ENCODE assay signal across 6 cellular contexts in genomic region chr10:3219021-3219628, GRCh38. TPM values are rescaled to one million over a fixed set of nuclear protein-coding genes. Genes with fewer than 3 reads are reported as not detected.
DNase-seq lines count a peak whose midpoint lies in the region; ATAC-seq, FAIRE-seq and TF ChIP-seq lines count a peak whose summit lies in the region.
"Not testable (repeated sequence)": the region's sequence is repeated elsewhere in the genome, so short reads cannot be mapped to it uniquely, and the experiment has no call there.

No MANE protein-coding gene starts in this region.

- not testable (repeated sequence) for H4K8ac ChIP-seq in IMR-90 (ENCODE audit: low read depth in 2 of 2, low read length in 2 of 2)

- not testable (repeated sequence) for H3K4me2 ChIP-seq in IMR-90 (ENCODE audit: low read depth, low read length); K562 (ENCODE audit: insufficient read depth, low read length)

- not testable (repeated sequence) for H3K4me1 ChIP-seq in HEK293 (ENCODE audit: control insufficient read depth, insufficient read depth, low read length); IMR-90 (ENCODE audit: control insufficient read depth, insufficient read depth, low read length); K562 (replicated peaks in 1 of 2; ENCODE audit: control insufficient read depth in 2 of 2, insufficient read depth in 2 of 2, low read length in 2 of 2)

- not testable (repeated sequence) for TF ChIP-seq EP300 in K562 (IDR thresholded peaks at IDR 0.05; ENCODE audit: low read length)

- peak; percentile 13 for FAIRE-seq in HTR-8/SVneo (lab: Jason Lieb, UNC)
- not testable (repeated sequence) for FAIRE-seq in K562 (lab: Jason Lieb, UNC)

- DNase-seq in HTR-8/SVneo (ENCODE audit: insufficient read length, low spot score); IMR-90; activated T-helper 1 cell treated with anti-CD3 and anti-CD28 coated beads, Interleukin-12 subunit alpha, Interleukin-12 subunit beta, Interleukin-2, Interleukin-4 antibody, amounts not matched to agents 30 ng/mL and 10 ng/mL and 1 ng/mL, durations not matched to agents 14 hours and 24 hours and 36 hours (ENCODE audit: low spot score); K562 (ENCODE audit: extremely low read depth in 1 of 4, low spot score in 3 of 4): not testable (repeated sequence)

- H3K18ac ChIP-seq in IMR-90 (ENCODE audit: low read depth, low read length), result not testable (repeated sequence)

- 90 to 100% methylated on average over 3 to 4 of the region's 5 CpGs for WGBS in IMR-90 (ENCODE audit: extremely low coverage in 2 of 2, insufficient read length in 1 of 2), 2 experiments
- 0% methylated on average over 5 of the region's 5 CpGs for WGBS in K562 (ENCODE audit: insufficient coverage, low coverage, missing lambda C conversion rate)

- not testable (repeated sequence) for H3K27ac ChIP-seq in HEK293 (ENCODE audit: extremely low read depth, low read depth, low read length); IMR-90 (ENCODE audit: insufficient read depth, low read length); K562 (ENCODE audit: extremely low read depth, low read depth, low read length)

- not testable (repeated sequence) for H4K91ac ChIP-seq in IMR-90 (ENCODE audit: insufficient read depth, low read depth, low read length)

- not testable (repeated sequence) for H3K27me3 ChIP-seq in IMR-90 (ENCODE audit: control insufficient read depth, insufficient read depth, low read length)
- peaks cover 3 to 15% of the 10 kb centered on the region in 2 experiments; a peak in 4 of 5 replicates for H3K27me3 ChIP-seq in K562 (ENCODE audit: control insufficient read depth in 2 of 2, insufficient read depth in 2 of 2, low read length in 2 of 2)

- not testable (repeated sequence) for H3K79me1 ChIP-seq in IMR-90 (ENCODE audit: low read depth in 1 of 2, low read length in 2 of 2)

- H3K4me3 ChIP-seq in HEK293 (ENCODE audit: low read depth, low read length); IMR-90 (ENCODE audit: insufficient read depth, low read depth, low read length); K562: not testable (repeated sequence)

- not testable (repeated sequence) for H4K5ac ChIP-seq in IMR-90 (ENCODE audit: low read depth, low read length)

- H3K23ac ChIP-seq in IMR-90 (ENCODE audit: low read depth, low read length), result not testable (repeated sequence)

- not testable (repeated sequence) for H2AK9ac ChIP-seq in IMR-90 (replicated peaks; ENCODE audit: low read depth, low read length, poor library complexity)

- not testable (repeated sequence) for H3K79me2 ChIP-seq in K562 (ENCODE audit: control insufficient read depth, insufficient read depth, low read length)

- in situ Hi-C loops in IMR-90 (cut with MboI; ENCODE audit: low sequenced_read_pairs), result loop anchor here (25.0 kb wide), 1 partner anchor 1293 kb away; no protein-coding TSS in a partner anchor
- in situ Hi-C loops in K562 (cut with MboI), result loop anchor here (25.0 kb wide), 1 partner anchor 1543 kb away; no protein-coding TSS in a partner anchor

- H3K36me3 Mint-ChIP-seq in activated T-helper 1 cell treated with anti-CD3 and anti-CD28 coated beads, Interleukin-12 subunit alpha, Interleukin-12 subunit beta, Interleukin-2, Interleukin-4 antibody, amounts not matched to agents 30 ng/mL and 10 ng/mL and 1 ng/mL, durations not matched to agents 14 hours and 24 hours and 36 hours (ENCODE audit: low read depth); activated naive CD4-positive, alpha-beta T cell treated with anti-CD3 and anti-CD28 coated beads, Interleukin-2, amount 50 U/mL, for 24 hours: not testable (repeated sequence)

- not testable (repeated sequence) for H3K9me3 ChIP-seq in HEK293 (ENCODE audit: control insufficient read depth, insufficient read depth, low read depth, low read length); IMR-90 (ENCODE audit: control insufficient read depth, insufficient read depth, low read length); K562 (replicated peaks; ENCODE audit: control insufficient read depth, insufficient read depth, low read depth, low read length)

- POLR2A ChIA-PET in HEK293 (lab: Yijun Ruan, JAX); IMR-90 (lab: Charles Lee; ENCODE audit: unreplicated experiment); K562 (lab: Yijun Ruan, JAX): not testable (repeated sequence)

- H3K4me1 Mint-ChIP-seq in activated T-helper 1 cell treated with anti-CD3 and anti-CD28 coated beads, Interleukin-12 subunit alpha, Interleukin-12 subunit beta, Interleukin-2, Interleukin-4 antibody, amounts not matched to agents 30 ng/mL and 10 ng/mL and 1 ng/mL, durations not matched to agents 14 hours and 24 hours and 36 hours (ENCODE audit: low read depth); activated naive CD4-positive, alpha-beta T cell treated with anti-CD3 and anti-CD28 coated beads, Interleukin-2, amount 50 U/mL, for 24 hours: not testable (repeated sequence)

- H4K20me1 ChIP-seq in IMR-90 (ENCODE audit: insufficient read depth, low read length); K562 (replicated peaks; ENCODE audit: control insufficient read depth, insufficient read depth, low read length): not testable (repeated sequence)

- peak overlapping the region; percentile 34 for H2BK5ac ChIP-seq in IMR-90 (ENCODE audit: low read depth, low read length, poor library complexity, severe bottlenecking)

- H2BK120ac ChIP-seq in IMR-90 (ENCODE audit: low read depth, low read length), result not testable (repeated sequence)

- TF ChIP-seq RAD21 in IMR-90 (IDR thresholded peaks at IDR 0.05; ENCODE audit: low read length); K562 (CRISPR knock-in tag; conservative IDR thresholded peaks at IDR 0.05 in 1 of 2, IDR thresholded peaks at IDR 0.05 in 1 of 2): not testable (repeated sequence)

- ATAC-seq in IMR-90 (ENCODE audit: low read depth); K562: not testable (repeated sequence)

- not testable (repeated sequence) for H3K4ac ChIP-seq in IMR-90 (ENCODE audit: low read depth, low read length)

- not testable (repeated sequence) for H3K9me1 ChIP-seq in IMR-90 (ENCODE audit: insufficient read depth, low read length); K562 (ENCODE audit: control insufficient read depth, insufficient read depth, low read length)

- dilution Hi-C loops in IMR-90 (cut with HindIII; ENCODE audit: low sequenced_read_pairs, unreplicated experiment), result not testable (repeated sequence)

- not testable (repeated sequence) for H2BK20ac ChIP-seq in IMR-90 (ENCODE audit: low read depth, low read length)

- H3K36me3 ChIP-seq in HEK293 (ENCODE audit: control insufficient read depth in 2 of 2, insufficient read depth in 1 of 2, low read length in 2 of 2); IMR-90 (ENCODE audit: control insufficient read depth, insufficient read depth, low read length); K562 (ENCODE audit: control insufficient read depth, insufficient read depth, low read length): not testable (repeated sequence)

- H3K14ac ChIP-seq in IMR-90 (replicated peaks; ENCODE audit: low read depth, low read length), result not testable (repeated sequence)

- not testable (repeated sequence) for H2AK5ac ChIP-seq in IMR-90 (ENCODE audit: low read depth, low read length)

- H2AFZ ChIP-seq in IMR-90 (replicated peaks; ENCODE audit: low read length, poor library complexity); K562 (ENCODE audit: low read depth, low read length): not testable (repeated sequence)

- H3K9ac ChIP-seq in IMR-90 (ENCODE audit: low read depth, low read length); K562 (ENCODE audit: insufficient read depth in 1 of 2, low read depth in 2 of 2, low read length in 2 of 2): not testable (repeated sequence)

- not testable (repeated sequence) for H3K27me3 Mint-ChIP-seq in activated T-helper 1 cell treated with anti-CD3 and anti-CD28 coated beads, Interleukin-12 subunit alpha, Interleukin-12 subunit beta, Interleukin-2, Interleukin-4 antibody, amounts not matched to agents 30 ng/mL and 10 ng/mL and 1 ng/mL, durations not matched to agents 14 hours and 24 hours and 36 hours (ENCODE audit: insufficient read depth); activated naive CD4-positive, alpha-beta T cell treated with anti-CD3 and anti-CD28 coated beads, Interleukin-2, amount 50 U/mL, for 24 hours

- H3K56ac ChIP-seq in IMR-90 (ENCODE audit: extremely low read depth, insufficient read depth, low read length), result not testable (repeated sequence)

- not testable (repeated sequence) for H2BK15ac ChIP-seq in IMR-90 (ENCODE audit: low read depth, low read length)

- TF ChIP-seq CTCF in HEK293 (tag by site-specific recombination; IDR thresholded peaks at IDR 0.05); IMR-90 (conservative IDR thresholded peaks at IDR 0.05; ENCODE audit: low read depth, low read length); K562 (IDR thresholded peaks at IDR 0.05 in 2 of 3, conservative IDR thresholded peaks at IDR 0.05 in 1 of 3; ENCODE audit: insufficient read depth in 2 of 3, low read depth in 1 of 3, low read length in 3 of 3): not testable (repeated sequence)

- CTCF ChIA-PET in HEK293 (lab: Yijun Ruan, JAX), result interaction anchor here (0.6 kb wide), 1 partner anchor 1071 kb away, joined by 3 read pairs; no protein-coding TSS in a partner anchor
- CTCF ChIA-PET in IMR-90 (lab: Yijun Ruan, JAX); K562 (lab: Yijun Ruan, JAX; ENCODE audit: low intra/inter-chr PET ratio): not testable (repeated sequence)

- not testable (repeated sequence) for H3K4me3 Mint-ChIP-seq in activated T-helper 1 cell treated with anti-CD3 and anti-CD28 coated beads, Interleukin-12 subunit alpha, Interleukin-12 subunit beta, Interleukin-2, Interleukin-4 antibody, amounts not matched to agents 30 ng/mL and 10 ng/mL and 1 ng/mL, durations not matched to agents 14 hours and 24 hours and 36 hours; activated naive CD4-positive, alpha-beta T cell treated with anti-CD3 and anti-CD28 coated beads, Interleukin-2, amount 50 U/mL, for 24 hours

- not testable (repeated sequence) for BruUV-seq in IMR-90 (replicated peaks; lab: Mats Ljungman, UMichigan); K562 (replicated peaks; lab: Mats Ljungman, UMichigan)

- TF ChIP-seq POLR2A in IMR-90 (IDR thresholded peaks at IDR 0.05; ENCODE audit: low read depth, low read length); K562 (conservative IDR thresholded peaks at IDR 0.05): not testable (repeated sequence)

- intact Hi-C loops in IMR-90 (cut with micrococcal nuclease); activated T-helper 1 cell treated with anti-CD3 and anti-CD28 coated beads, Interleukin-12 subunit alpha, Interleukin-12 subunit beta, Interleukin-2, Interleukin-4 antibody, amounts not matched to agents 30 ng/mL and 10 ng/mL and 1 ng/mL, durations not matched to agents 14 hours and 24 hours and 36 hours (cut with micrococcal nuclease); K562 (cut with micrococcal nuclease): not testable (repeated sequence)

- peak overlapping the region; percentile 25 for H3K27ac Mint-ChIP-seq in activated T-helper 1 cell treated with anti-CD3 and anti-CD28 coated beads, Interleukin-12 subunit alpha, Interleukin-12 subunit beta, Interleukin-2, Interleukin-4 antibody, amounts not matched to agents 30 ng/mL and 10 ng/mL and 1 ng/mL, durations not matched to agents 14 hours and 24 hours and 36 hours
- H3K27ac Mint-ChIP-seq in activated naive CD4-positive, alpha-beta T cell treated with anti-CD3 and anti-CD28 coated beads, Interleukin-2, amount 50 U/mL, for 24 hours, result peak overlapping the region; percentile 38

- H3K9me3 Mint-ChIP-seq in activated T-helper 1 cell treated with anti-CD3 and anti-CD28 coated beads, Interleukin-12 subunit alpha, Interleukin-12 subunit beta, Interleukin-2, Interleukin-4 antibody, amounts not matched to agents 30 ng/mL and 10 ng/mL and 1 ng/mL, durations not matched to agents 14 hours and 24 hours and 36 hours; activated naive CD4-positive, alpha-beta T cell treated with anti-CD3 and anti-CD28 coated beads, Interleukin-2, amount 50 U/mL, for 24 hours: not testable (repeated sequence)

RNA-seq across cellular contexts. Expression of gene PITRM1, which starts 46.5 kb away (rescaled TPM):
- total RNA-seq in IMR-90 (2012; rRNA removed), result 111 and 124 TPM in 2 replicates
- 92.3 and 97.1 TPM in 2 replicates for polyA plus RNA-seq in IMR-90 (2012; rRNA removed)
- 54.3 and 69.2 TPM in 2 replicates for polyA plus RNA-seq in IMR-90 (2012; cell fraction: cytosol; rRNA removed)
- 219 and 253 TPM in 2 replicates for polyA plus RNA-seq in IMR-90 (2012; cell fraction: nucleus; rRNA removed; ENCODE audit: low replicate concordance)
- 76.3 and 80.4 TPM in 2 replicates for total RNA-seq in activated T-helper 1 cell treated with anti-CD3 and anti-CD28 coated beads, Interleukin-12 subunit alpha, Interleukin-12 subunit beta, Interleukin-2, Interleukin-4 antibody, amounts not matched to agents 30 ng/mL and 10 ng/mL and 1 ng/mL, durations not matched to agents 14 hours and 24 hours and 36 hours
- 163 and 183 TPM in 2 replicates for total RNA-seq in K562 (2011; cell fraction: chromatin; rRNA removed; ENCODE audit: low replicate concordance)
- total RNA-seq in K562 (2011; cell fraction: nucleolus; rRNA removed), result 87.5 and 88.7 TPM in 2 replicates
- total RNA-seq in K562 (2011; cell fraction: nucleoplasm; rRNA removed), result 91.3 and 119 TPM in 2 replicates
- 44.0 and 48.8 TPM in 2 replicates for total RNA-seq in K562 (2014; rRNA removed)
- total RNA-seq in K562 (2014; rRNA removed; fragmentation: Illumina TruSeq; extraction: Trizol), result 37.2 and 39.7 TPM in 2 replicates
- 43.6 and 47.2 TPM in 2 replicates for total RNA-seq in K562 (2015; rRNA removed; fragmentation: Illumina TruSeq; extraction: Trizol)
- 63.4 and 70.4 TPM in 2 replicates for total RNA-seq in K562 (2021)
- 36.9 and 47.9 TPM in 2 replicates for polyA plus RNA-seq in K562 (2011; rRNA removed)
- polyA plus RNA-seq in K562 (2011; cell fraction: cytosol; rRNA removed), result 40.0 and 41.1 TPM in 2 replicates
- polyA plus RNA-seq in K562 (2011; cell fraction: nucleus; rRNA removed), result 186 and 189 TPM in 2 replicates
- polyA plus RNA-seq in K562 (2012), result 49.8 and 55.3 TPM in 2 replicates
- polyA plus RNA-seq in K562 (2014; fragmentation: Illumina TruSeq; extraction: Trizol), result 60.4 and 69.6 TPM in 2 replicates
- polyA plus RNA-seq in K562 (2014; fragmentation: Nextera tagmentation; extraction: Ambion mirVana), result 10 to 100 TPM; 21.1 to 29.2 TPM
- 34.2 and 35.0 TPM in 2 replicates for polyA plus RNA-seq in K562 (2014; rRNA removed)
- 41.6 and 42.9 TPM in 2 replicates for polyA minus RNA-seq in K562 (2011; rRNA and poly(A)+ RNA removed)
- polyA minus RNA-seq in K562 (2011; cell fraction: cytosol; rRNA and poly(A)+ RNA removed), result 38.5 and 39.2 TPM in 2 replicates
- 48.2 and 73.2 TPM in 2 replicates for polyA minus RNA-seq in K562 (2011; cell fraction: nucleus; rRNA and poly(A)+ RNA removed)
